Comparison of ENCODE assay signal across 19 cellular contexts in genomic region chr1:100661176-100661575, GRCh38.
"Had no signal": no experiment of that assay in that cellular context is flagged by ENCODE, and none has a peak within 500 bp of the region (broad histone marks: within the 10 kb centered on the region; RNA-seq: fewer than 3 reads in every experiment).

No MANE protein-coding gene starts in this region.

- H3K4me3 Mint-ChIP-seq: memory B cell; naive B cell; nephron; stimulated activated naive B cell treated with anti-CD40 and anti-IgM and Interleukin-4, amounts not matched to agents 10 μg/mL and 1 μg/mL and 100 μg/mL, for 72 hours; stimulated activated naive CD8-positive, alpha-beta T cell treated with anti-CD3 and anti-CD28 coated beads, Interleukin-15, Interleukin-2, amounts not matched to agents 100 ng/mL and 50 ng/mL, for 24 hours had no signal

- H3K27me3 Mint-ChIP-seq: memory B cell; naive B cell; stimulated activated naive B cell treated with anti-CD40 and anti-IgM and Interleukin-4, amounts not matched to agents 10 μg/mL and 1 μg/mL and 100 μg/mL, for 72 hours had no signal

- H3K27ac Mint-ChIP-seq: memory B cell; naive B cell; nephron; stimulated activated naive B cell treated with anti-CD40 and anti-IgM and Interleukin-4, amounts not matched to agents 10 μg/mL and 1 μg/mL and 100 μg/mL, for 72 hours; stimulated activated naive CD8-positive, alpha-beta T cell treated with anti-CD3 and anti-CD28 coated beads, Interleukin-15, Interleukin-2, amounts not matched to agents 100 ng/mL and 50 ng/mL, for 24 hours had no signal

- H3K9me3 Mint-ChIP-seq: memory B cell; stimulated activated naive CD8-positive, alpha-beta T cell treated with anti-CD3 and anti-CD28 coated beads, Interleukin-15, Interleukin-2, amounts not matched to agents 100 ng/mL and 50 ng/mL, for 24 hours had no signal

- ATAC-seq: esophagus mucosa; gastrocnemius medialis; left lobe of liver; right cardiac atrium; stimulated activated naive B cell treated with anti-CD40 and anti-IgM and Interleukin-4, amounts not matched to agents 10 μg/mL and 1 μg/mL and 100 μg/mL, for 72 hours had no signal

- H3K4me1 Mint-ChIP-seq: memory B cell; naive B cell; stimulated activated naive B cell treated with anti-CD40 and anti-IgM and Interleukin-4, amounts not matched to agents 10 μg/mL and 1 μg/mL and 100 μg/mL, for 72 hours had no signal

- H3K36me3 Mint-ChIP-seq: memory B cell; naive B cell; stimulated activated naive B cell treated with anti-CD40 and anti-IgM and Interleukin-4, amounts not matched to agents 10 μg/mL and 1 μg/mL and 100 μg/mL, for 72 hours had no signal

- DNase-seq: dorsolateral prefrontal cortex; effector CD4-positive, alpha-beta T cell; foreskin fibroblast; gastrocnemius medialis; head of caudate nucleus; kidney; naive B cell; nucleus accumbens; right cardiac atrium; sigmoid colon; spleen; stimulated activated CD4-positive, alpha-beta T cell treated with anti-CD3 and anti-CD28 coated beads, Interleukin-4, amount 100 ng/mL, for 4 hours; stimulated activated naive B cell treated with anti-CD40 and anti-IgM and Interleukin-4, amounts not matched to agents 10 μg/mL and 1 μg/mL and 100 μg/mL, for 72 hours; upper lobe of left lung had no signal
